Comparison of ENCODE assay signal across 12 cellular contexts in the genomic region with DNA sequence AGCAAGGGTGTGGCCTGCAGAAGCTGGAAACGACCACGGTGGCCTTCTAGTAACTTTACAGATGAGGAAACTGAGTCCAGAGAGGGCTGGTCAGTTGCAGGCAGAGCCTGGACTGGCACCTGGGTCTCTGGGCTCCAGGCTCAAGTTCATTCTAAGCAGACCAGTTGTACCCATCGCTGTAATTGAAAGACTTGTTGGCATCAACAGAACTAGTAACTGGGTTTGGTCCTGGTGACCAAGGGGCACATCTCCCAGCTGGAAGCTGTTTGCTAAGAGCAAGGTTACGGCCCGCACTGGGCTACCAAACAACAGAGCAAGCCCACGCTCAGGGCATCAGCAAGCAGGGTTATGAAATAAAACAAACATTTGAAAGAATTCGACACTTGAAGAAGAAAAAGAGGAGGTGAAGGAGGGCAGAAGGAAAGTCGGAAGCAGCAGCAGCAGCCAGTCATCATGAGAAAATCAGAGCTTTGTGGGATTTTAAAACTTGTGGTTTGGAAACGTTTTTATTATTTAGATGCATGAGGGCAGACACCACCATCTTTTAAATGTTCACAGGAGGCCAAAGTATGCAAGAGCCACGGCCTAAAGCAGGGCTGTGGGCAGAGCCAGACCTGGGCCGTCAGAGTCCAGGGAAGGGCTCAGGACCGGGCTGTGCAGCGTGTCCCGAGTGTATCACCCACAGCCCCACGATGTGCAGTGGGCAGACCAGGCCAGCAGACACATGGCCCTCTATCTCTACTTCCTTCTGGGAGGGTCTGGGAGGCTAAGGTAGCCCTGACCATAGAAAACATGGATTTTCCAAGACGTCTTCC.
DNase-seq lines count a peak whose midpoint lies in the region; FAIRE-seq and TF ChIP-seq lines count a peak whose summit lies in the region.
"Had no signal": no experiment of that assay in that cellular context is flagged by ENCODE, and none has a peak within 500 bp of the region (broad histone marks: within the 10 kb centered on the region; RNA-seq: fewer than 3 reads in every experiment).

No MANE protein-coding gene starts in this region.

- H3K27me3 Mint-ChIP-seq in activated CD4-positive, alpha-beta T cell treated with anti-CD3 and anti-CD28 coated beads, Interleukin-2, amount 10 ng/mL, durations not matched to agents 24 days and 14 days: peaks cover 30% of the 10 kb centered on the region

- peak overlapping the region; percentile 95 for H3K27ac ChIP-seq in HL-60 (replicated peaks)
- peak overlapping the region; percentile 26 for H3K27ac ChIP-seq in colonic mucosa
- peak overlapping the region; percentile 79 to 90 for H3K27ac ChIP-seq in small intestine (ENCODE audit: low read depth in 1 of 2, low read length in 1 of 2)
- peak overlapping the region in 2 of 8 donors; percentile 13 to 52 for H3K27ac ChIP-seq in spleen
- H3K27ac ChIP-seq: testis had no signal

- peaks cover 54% of the 10 kb centered on the region for H3K4me1 Mint-ChIP-seq in activated CD4-positive, alpha-beta T cell treated with anti-CD3 and anti-CD28 coated beads, Interleukin-2, amount 10 ng/mL, durations not matched to agents 24 days and 14 days

- peak overlapping the region; percentile 79 for H3K27ac Mint-ChIP-seq in activated CD4-positive, alpha-beta T cell treated with anti-CD3 and anti-CD28 coated beads, Interleukin-2, amount 10 ng/mL, durations not matched to agents 24 days and 14 days

- H3K4me3 ChIP-seq in HL-60 (replicated peaks; ENCODE audit: insufficient read depth, low read length) (no peak overlapping the region), colonic mucosa (no peak overlapping the region), small intestine (ENCODE audit: low read depth in 1 of 2, low read length in 2 of 2) (no peak overlapping the region), spleen (no peak overlapping the region), HAP-1 (no peak overlapping the region)
- H3K4me3 ChIP-seq: testis had no signal

- intact Hi-C loops in activated CD4-positive, alpha-beta T cell treated with anti-CD3 and anti-CD28 coated beads, Interleukin-2, amount 10 ng/mL, durations not matched to agents 24 days and 14 days (cut with micrococcal nuclease): loop anchor here (2.0 kb wide), 1 partner anchor 58 kb away; no protein-coding TSS in a partner anchor
- intact Hi-C loops in colonic mucosa (cut with DNase I): no loop called here
- intact Hi-C loops in spleen (cut with DNase I; ENCODE audit: low total_unique reads): no loop called here

- H3K9ac ChIP-seq in colonic mucosa (ENCODE audit: low read depth in 2 of 2, low read length in 2 of 2): no peak overlapping the region

- no peak for TF ChIP-seq CTCF in HL-60 (IDR thresholded peaks at IDR 0.05; ENCODE audit: insufficient read depth, low read length)
- TF ChIP-seq CTCF in colonic mucosa (IDR thresholded peaks at IDR 0.05): no peak
- TF ChIP-seq CTCF in spleen (IDR thresholded peaks at IDR 0.05 in 8 of 11, conservative IDR thresholded peaks at IDR 0.05 in 3 of 11): no peak

- H3K9me3 ChIP-seq in colonic mucosa (no peaks in the 10 kb centered on the region), small intestine (ENCODE audit: control insufficient read depth, low read depth) (no peaks in the 10 kb centered on the region), spleen (no peaks in the 10 kb centered on the region), HAP-1 (no peaks in the 10 kb centered on the region)
- H3K9me3 ChIP-seq: testis had no signal

- 39 to 67% (median 48%) methylated on average over 16 of the region's 16 CpGs for WGBS in small intestine, 3 donors
- 53 to 68% (median 65%) methylated on average over 16 of the region's 16 CpGs for WGBS in spleen, 5 donors

- no peak for TF ChIP-seq POLR2A in spleen (IDR thresholded peaks at IDR 0.05)

- peaks cover 3% of the 10 kb centered on the region for H3K36me3 Mint-ChIP-seq in activated CD4-positive, alpha-beta T cell treated with anti-CD3 and anti-CD28 coated beads, Interleukin-2, amount 10 ng/mL, durations not matched to agents 24 days and 14 days (ENCODE audit: low read depth)

- no peak for DNase-seq in activated CD4-positive, alpha-beta T cell treated with anti-CD3 and anti-CD28 coated beads, Interleukin-2, amount 10 ng/mL, durations not matched to agents 24 days and 14 days
- DNase-seq in activated CD4-positive, alpha-beta T cell treated with anti-CD3 and anti-CD28 coated beads for 48 hours: no peak
- DNase-seq in HL-60 (ENCODE audit: low read depth in 1 of 2, low spot score in 1 of 2) (no peak), colonic mucosa (no peak), small intestine (no peak), OCI-M2 (lab: John Stamatoyannopoulos, UW; ENCODE audit: unreplicated experiment) (no peak), spleen (no peak), HAP-1 (ENCODE audit: low spot score in 2 of 2) (no peak)
- DNase-seq: NCI-H69, T1000, testis had no signal

- peaks cover 9% of the 10 kb centered on the region for H3K9me3 Mint-ChIP-seq in activated CD4-positive, alpha-beta T cell treated with anti-CD3 and anti-CD28 coated beads, Interleukin-2, amount 10 ng/mL, durations not matched to agents 24 days and 14 days

- in situ Hi-C loops in HAP-1 (cut with MboI; ENCODE audit: low sequenced_read_pairs): no loop called here

- peak overlapping the region; percentile 63 for H3K4me3 Mint-ChIP-seq in activated CD4-positive, alpha-beta T cell treated with anti-CD3 and anti-CD28 coated beads, Interleukin-2, amount 10 ng/mL, durations not matched to agents 24 days and 14 days

- H3K4me1 ChIP-seq in colonic mucosa: peaks cover 4% of the 10 kb centered on the region
- H3K4me1 ChIP-seq in small intestine (ENCODE audit: control insufficient read depth in 2 of 2, insufficient read depth in 1 of 2, low read depth in 1 of 2, low read length in 1 of 2): peaks cover 5 to 15% of the 10 kb centered on the region in 2 donors
- peaks cover 0 to 35% (median 23%) of the 10 kb centered on the region in 6 donors for H3K4me1 ChIP-seq in spleen
- H3K4me1 ChIP-seq in HAP-1: no peaks in the 10 kb centered on the region; the same call in 1 of the 2 replicates

- H3K36me3 ChIP-seq in colonic mucosa: no peaks in the 10 kb centered on the region
- H3K36me3 ChIP-seq in small intestine (ENCODE audit: control insufficient read depth in 2 of 2, insufficient read depth in 2 of 2, low read length in 2 of 2): no peaks in the 10 kb centered on the region
- H3K36me3 ChIP-seq in spleen: no peaks in the 10 kb centered on the region
- no peaks in the 10 kb centered on the region for H3K36me3 ChIP-seq in HAP-1 (replicated peaks)

- FAIRE-seq in small intestine (lab: Jason Lieb, UNC): no peak
- FAIRE-seq: A204.1 had no signal

- H3K27me3 ChIP-seq in HL-60 (ENCODE audit: insufficient read depth, poor library complexity, severe bottlenecking): no peaks in the 10 kb centered on the region
- H3K27me3 ChIP-seq in colonic mucosa: no peaks in the 10 kb centered on the region
- no peaks in the 10 kb centered on the region for H3K27me3 ChIP-seq in small intestine (ENCODE audit: control insufficient read depth in 2 of 2, insufficient read depth in 2 of 2, low read length in 2 of 2)
- peaks cover 0 to 7% (median 0%) of the 10 kb centered on the region in 7 donors for H3K27me3 ChIP-seq in spleen (replicated peaks in 1 of 7)
- no peaks in the 10 kb centered on the region for H3K27me3 ChIP-seq in HAP-1 (ENCODE audit: low read depth)
- H3K27me3 ChIP-seq: testis had no signal
